Comparison of ENCODE assay signal across 16 cellular contexts in genomic region chr7:5619419-5620130, GRCh38.
"Had no signal": no experiment of that assay in that cellular context is flagged by ENCODE, and none has a peak within 500 bp of the region (broad histone marks: within the 10 kb centered on the region; RNA-seq: fewer than 3 reads in every experiment).

No MANE protein-coding gene starts in this region.

- H3K4me3 ChIP-seq: esophagus squamous epithelium, lower lobe of right lung, ovary, testis had no signal

- ATAC-seq: activated CD8-positive, alpha-beta memory T cell treated with anti-CD3 and anti-CD28 coated beads, Interleukin-2, amount 10 ng/mL, durations not matched to agents 7 days and 5 days; left colon; stimulated activated effector memory CD8-positive, alpha-beta T cell treated with anti-CD3 and anti-CD28 coated beads, Interleukin-12 subunit alpha, Interleukin-12 subunit beta, amount 100 ng/mL, for 72 hours had no signal

- H3K27ac ChIP-seq: esophagus squamous epithelium, lower lobe of right lung, testis had no signal

- H3K27me3 ChIP-seq: esophagus squamous epithelium, ovary, testis had no signal

- H3K4me1 ChIP-seq: lower lobe of right lung had no signal

- DNase-seq: activated B cell treated with CpG ODN at 0.5 μM for 24 hours; activated CD4-positive, alpha-beta memory T cell treated with anti-CD3 and anti-CD28 coated beads, Interleukin-2, amount 10 ng/mL, durations not matched to agents 7 days and 5 days; activated CD4-positive, alpha-beta T cell treated with anti-CD3 and anti-CD28 coated beads for 48 hours; activated CD8-positive, alpha-beta memory T cell treated with anti-CD3 and anti-CD28 coated beads, Interleukin-2, amount 10 ng/mL, durations not matched to agents 7 days and 5 days; activated naive CD8-positive, alpha-beta T cell treated with anti-CD3 and anti-CD28 coated beads for 36 hours; amniotic stem cell; dermis blood vessel endothelial cell; effector memory CD4-positive, alpha-beta T cell; esophagus squamous epithelium; left colon; lower lobe of right lung; stimulated activated CD4-positive, alpha-beta T cell treated with anti-CD3 and anti-CD28 coated beads, Interleukin-4, amount 100 ng/mL, for 24 hours; testis had no signal

- H3K4me3 Mint-ChIP-seq: activated B cell treated with CpG ODN at 0.5 μM for 24 hours; activated CD4-positive, alpha-beta memory T cell treated with anti-CD3 and anti-CD28 coated beads, Interleukin-2, amount 10 ng/mL, durations not matched to agents 7 days and 5 days; activated CD8-positive, alpha-beta memory T cell treated with anti-CD3 and anti-CD28 coated beads, Interleukin-2, amount 10 ng/mL, durations not matched to agents 7 days and 5 days; activated naive CD8-positive, alpha-beta T cell treated with anti-CD3 and anti-CD28 coated beads for 36 hours; stimulated activated effector memory CD8-positive, alpha-beta T cell treated with anti-CD3 and anti-CD28 coated beads, Interleukin-12 subunit alpha, Interleukin-12 subunit beta, amount 100 ng/mL, for 72 hours; type B pancreatic cell had no signal

- H3K9me3 Mint-ChIP-seq: activated B cell treated with CpG ODN at 0.5 μM for 24 hours; activated CD4-positive, alpha-beta memory T cell treated with anti-CD3 and anti-CD28 coated beads, Interleukin-2, amount 10 ng/mL, durations not matched to agents 7 days and 5 days; activated naive CD8-positive, alpha-beta T cell treated with anti-CD3 and anti-CD28 coated beads for 36 hours; stimulated activated effector memory CD8-positive, alpha-beta T cell treated with anti-CD3 and anti-CD28 coated beads, Interleukin-12 subunit alpha, Interleukin-12 subunit beta, amount 100 ng/mL, for 72 hours; type B pancreatic cell had no signal

- H3K27ac Mint-ChIP-seq: activated B cell treated with CpG ODN at 0.5 μM for 24 hours; activated CD4-positive, alpha-beta memory T cell treated with anti-CD3 and anti-CD28 coated beads, Interleukin-2, amount 10 ng/mL, durations not matched to agents 7 days and 5 days; activated CD8-positive, alpha-beta memory T cell treated with anti-CD3 and anti-CD28 coated beads, Interleukin-2, amount 10 ng/mL, durations not matched to agents 7 days and 5 days; stimulated activated effector memory CD8-positive, alpha-beta T cell treated with anti-CD3 and anti-CD28 coated beads, Interleukin-12 subunit alpha, Interleukin-12 subunit beta, amount 100 ng/mL, for 72 hours; type B pancreatic cell had no signal

- H3K36me3 ChIP-seq: ovary had no signal

- H3K9me3 ChIP-seq: esophagus squamous epithelium, lower lobe of right lung, ovary, testis had no signal

- H3K4me1 Mint-ChIP-seq: activated B cell treated with CpG ODN at 0.5 μM for 24 hours; activated CD4-positive, alpha-beta memory T cell treated with anti-CD3 and anti-CD28 coated beads, Interleukin-2, amount 10 ng/mL, durations not matched to agents 7 days and 5 days; activated CD8-positive, alpha-beta memory T cell treated with anti-CD3 and anti-CD28 coated beads, Interleukin-2, amount 10 ng/mL, durations not matched to agents 7 days and 5 days; activated naive CD8-positive, alpha-beta T cell treated with anti-CD3 and anti-CD28 coated beads for 36 hours; stimulated activated effector memory CD8-positive, alpha-beta T cell treated with anti-CD3 and anti-CD28 coated beads, Interleukin-12 subunit alpha, Interleukin-12 subunit beta, amount 100 ng/mL, for 72 hours had no signal

- H3K27me3 Mint-ChIP-seq: activated B cell treated with CpG ODN at 0.5 μM for 24 hours; activated CD4-positive, alpha-beta memory T cell treated with anti-CD3 and anti-CD28 coated beads, Interleukin-2, amount 10 ng/mL, durations not matched to agents 7 days and 5 days; activated CD8-positive, alpha-beta memory T cell treated with anti-CD3 and anti-CD28 coated beads, Interleukin-2, amount 10 ng/mL, durations not matched to agents 7 days and 5 days; activated naive CD8-positive, alpha-beta T cell treated with anti-CD3 and anti-CD28 coated beads for 36 hours; type B pancreatic cell had no signal

- H3K36me3 Mint-ChIP-seq: activated CD8-positive, alpha-beta memory T cell treated with anti-CD3 and anti-CD28 coated beads, Interleukin-2, amount 10 ng/mL, durations not matched to agents 7 days and 5 days; activated naive CD8-positive, alpha-beta T cell treated with anti-CD3 and anti-CD28 coated beads for 36 hours; type B pancreatic cell had no signal
